Comparison of ENCODE assay signal across 2 cellular contexts in genomic region chr10:97097154-97097490, GRCh38.
TF ChIP-seq lines count a peak whose summit lies in the region.

No MANE protein-coding gene starts in this region.

TF ChIP-seq in WTC11, 78 proteins besides CTCF, POLR2A, EP300 and RAD21 (continued from another document):
- TF ChIP-seq HMGXB4 (CRISPR knock-in tag; IDR thresholded peaks at IDR 0.05), result no peak
- no peak for TF ChIP-seq FOXP4 (CRISPR knock-in tag; IDR thresholded peaks at IDR 0.05)
- TF ChIP-seq CREM (CRISPR knock-in tag; IDR thresholded peaks at IDR 0.05), result no peak
- no peak for TF ChIP-seq RELA (CRISPR knock-in tag; IDR thresholded peaks at IDR 0.05; ENCODE audit: borderline replicate concordance)
- no peak for TF ChIP-seq SMAD3 (CRISPR knock-in tag; IDR thresholded peaks at IDR 0.05; ENCODE audit: borderline replicate concordance)
- no peak for TF ChIP-seq SMAD4 (CRISPR knock-in tag; IDR thresholded peaks at IDR 0.05)
- no peak for TF ChIP-seq ZNF232 (CRISPR knock-in tag; IDR thresholded peaks at IDR 0.05)
- TF ChIP-seq JUN (CRISPR knock-in tag; IDR thresholded peaks at IDR 0.05), result no peak
- TF ChIP-seq NR2C2 (CRISPR knock-in tag; IDR thresholded peaks at IDR 0.05), result no peak
- TF ChIP-seq MYBL2 (CRISPR knock-in tag; IDR thresholded peaks at IDR 0.05), result no peak
- TF ChIP-seq KAT7 (CRISPR knock-in tag; IDR thresholded peaks at IDR 0.05; ENCODE audit: borderline replicate concordance), result no peak
- TF ChIP-seq ERG (CRISPR knock-in tag; IDR thresholded peaks at IDR 0.05), result no peak
- TF ChIP-seq ZSCAN18 (CRISPR knock-in tag; IDR thresholded peaks at IDR 0.05), result no peak
- no peak for TF ChIP-seq ATF3 (CRISPR knock-in tag; conservative IDR thresholded peaks at IDR 0.05)
- TF ChIP-seq ZNF512 (CRISPR knock-in tag; IDR thresholded peaks at IDR 0.05; ENCODE audit: borderline replicate concordance), result no peak
- no peak for TF ChIP-seq USF1 (CRISPR knock-in tag; IDR thresholded peaks at IDR 0.05)
- TF ChIP-seq E2F4 (CRISPR knock-in tag; IDR thresholded peaks at IDR 0.05; ENCODE audit: borderline replicate concordance, low read depth), result no peak
- TF ChIP-seq NR1H2 (CRISPR knock-in tag; IDR thresholded peaks at IDR 0.05), result no peak

TF ChIP-seq in neural cell, 6 proteins besides CTCF, POLR2A, EP300 and RAD21 (continued from another document):
- no peak for TF ChIP-seq REST (IDR thresholded peaks at IDR 0.05; ENCODE audit: borderline replicate concordance)
TF ChIP-seq in neural cell: peak in this region for 0.
